ENCODE assay signal across 1 cellular context in the genomic region with DNA sequence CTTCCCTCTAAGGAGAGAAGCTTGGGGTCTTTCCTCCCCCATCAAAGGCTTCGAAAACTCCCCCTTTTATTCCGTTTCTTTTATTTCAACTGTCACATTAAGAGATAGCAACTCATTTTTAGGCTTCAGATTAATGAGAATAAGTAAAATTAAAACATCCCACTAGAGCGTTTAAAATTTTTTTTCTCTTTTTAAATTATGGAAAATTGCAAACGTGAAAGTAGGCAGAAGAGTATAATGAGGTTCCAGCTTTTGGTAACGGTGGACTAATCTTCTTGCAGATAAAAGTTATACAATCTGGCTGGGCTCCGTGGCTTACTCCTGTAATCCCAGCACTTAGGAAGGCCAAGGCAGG.
TF ChIP-seq lines count a peak whose summit lies in the region.

No MANE protein-coding gene starts in this region.

TF ChIP-seq in endothelial cell of umbilical vein, 7 proteins besides CTCF, POLR2A, EP300 and RAD21 (continued from another document):
- TF ChIP-seq, protein P1, sequence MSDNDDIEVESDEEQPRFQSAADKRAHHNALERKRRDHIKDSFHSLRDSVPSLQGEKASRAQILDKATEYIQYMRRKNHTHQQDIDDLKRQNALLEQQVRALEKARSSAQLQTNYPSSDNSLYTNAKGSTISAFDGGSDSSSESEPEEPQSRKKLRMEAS (IDR thresholded peaks at IDR 0.05; ENCODE audit: insufficient read depth, insufficient read length): no peak
